In genomic region chr9:113056191-113057106, GRCh38 we compare ENCODE assay signal across 8 cellular contexts. TPM values are rescaled to one million over a fixed set of nuclear protein-coding genes. Genes with fewer than 3 reads are reported as not detected.
DNase-seq lines count a peak whose midpoint lies in the region; ATAC-seq and TF ChIP-seq lines count a peak whose summit lies in the region.

Gene ZFP37 (minus strand): TSS chr9:113056724. CDS start chr9:113056688, 36 bp downstream.

- H3K27ac ChIP-seq in skeletal muscle tissue (ENCODE audit: low read depth, low read length) = peak within 1 kb of the TSS; percentile 21

- POLR2A ChIA-PET in activated B cell treated with CpG ODN at 0.5 μM for 24 hours (lab: Charles Lee) = no interaction called here

- H3K36me3 ChIP-seq in ES-I3 (ENCODE audit: insufficient read depth, low read length) (no peaks in the 10 kb centered on the region), skeletal muscle tissue (ENCODE audit: control insufficient read depth in 3 of 3, insufficient read depth in 3 of 3, low read length in 3 of 3) (peaks cover 0 to 3% (median 0%) of the 10 kb centered on the region in 3 donors)

- H3K9me3 ChIP-seq in ES-I3 (ENCODE audit: control insufficient read depth, insufficient read depth, low read length) = no peaks in the 10 kb centered on the region; the same call in none of the 2 replicates
- peaks cover 9 to 34% (median 26%) of the 10 kb centered on the region in 3 donors for H3K9me3 ChIP-seq in skeletal muscle tissue (ENCODE audit: control insufficient read depth in 3 of 3, low read length in 3 of 3)

- H3K4me1 ChIP-seq in ES-I3 (ENCODE audit: insufficient read depth, low read length) (no peaks in the 10 kb centered on the region), skeletal muscle tissue (ENCODE audit: control insufficient read depth in 3 of 3, insufficient read depth in 3 of 3, low read length in 3 of 3) (peaks cover 4 to 10% (median 9%) of the 10 kb centered on the region in 3 donors)

- no peak for TF ChIP-seq CTCF in activated B cell treated with CpG ODN at 0.5 μM for 24 hours (IDR thresholded peaks at IDR 0.05)

- H3K36me3 Mint-ChIP-seq in activated B cell treated with CpG ODN at 0.5 μM for 24 hours (ENCODE audit: low read depth) = no peaks in the 10 kb centered on the region

- peaks cover 9% of the 10 kb centered on the region for H3K27me3 Mint-ChIP-seq in activated B cell treated with CpG ODN at 0.5 μM for 24 hours

- H3K4me1 Mint-ChIP-seq in activated B cell treated with CpG ODN at 0.5 μM for 24 hours = no peaks in the 10 kb centered on the region

- intact Hi-C loops in activated B cell treated with CpG ODN at 0.5 μM for 24 hours (cut with micrococcal nuclease) = no loop called here

- H3K27ac Mint-ChIP-seq in activated B cell treated with CpG ODN at 0.5 μM for 24 hours = no peak within 1 kb of the TSS

- no peak within 1 kb of the TSS for H3K4me3 Mint-ChIP-seq in activated B cell treated with CpG ODN at 0.5 μM for 24 hours

- DNase-seq in NCI-H187 (lab: John Stamatoyannopoulos, UW) (peak; percentile 63 to 66), activated B cell treated with CpG ODN at 0.5 μM for 24 hours (peak; percentile 59), iPS-NIHi7 (ENCODE audit: extremely low spot score) (peak; percentile 96), GDM1 (lab: John Stamatoyannopoulos, UW) (no peak)
- DNase-seq in central memory CD4-positive, alpha-beta T cell = peak; percentile 67

- ATAC-seq in HG02588 (IDR thresholded peaks at IDR 0.05; ENCODE audit: unreplicated experiment) (peak; percentile 91), activated B cell treated with CpG ODN at 0.5 μM for 24 hours (ENCODE audit: low read depth) (peak; percentile 93)

- H3K9ac ChIP-seq in ES-I3 (ENCODE audit: low read depth, low read length) (peak within 1 kb of the TSS; percentile 79), skeletal muscle tissue (ENCODE audit: low read depth in 1 of 3, low read length in 3 of 3) (peak within 1 kb of the TSS; percentile 65 to 84 (median 66))

- peaks cover 6% of the 10 kb centered on the region for H3K9me3 Mint-ChIP-seq in activated B cell treated with CpG ODN at 0.5 μM for 24 hours

- CTCF ChIA-PET in activated B cell treated with CpG ODN at 0.5 μM for 24 hours (lab: Charles Lee) = no interaction called here

- H3K4me3 ChIP-seq in skeletal muscle tissue (ENCODE audit: low read length in 3 of 3) = peak within 1 kb of the TSS; percentile 96 to 99 (median 98)

- peaks cover 13% of the 10 kb centered on the region in 3 donors for H3K27me3 ChIP-seq in skeletal muscle tissue (ENCODE audit: control insufficient read depth in 3 of 3, insufficient read depth in 3 of 3, low read length in 3 of 3)

RNA-seq across cellular contexts. Expression of gene ZFP37, which starts in this region (rescaled TPM):
- total RNA-seq in activated B cell treated with CpG ODN at 0.5 μM for 24 hours (1.7 and 2.6 TPM in 2 replicates), skeletal muscle tissue (3.1 TPM)
